18 cellular contexts compared by ENCODE assay signal in the genomic region with DNA sequence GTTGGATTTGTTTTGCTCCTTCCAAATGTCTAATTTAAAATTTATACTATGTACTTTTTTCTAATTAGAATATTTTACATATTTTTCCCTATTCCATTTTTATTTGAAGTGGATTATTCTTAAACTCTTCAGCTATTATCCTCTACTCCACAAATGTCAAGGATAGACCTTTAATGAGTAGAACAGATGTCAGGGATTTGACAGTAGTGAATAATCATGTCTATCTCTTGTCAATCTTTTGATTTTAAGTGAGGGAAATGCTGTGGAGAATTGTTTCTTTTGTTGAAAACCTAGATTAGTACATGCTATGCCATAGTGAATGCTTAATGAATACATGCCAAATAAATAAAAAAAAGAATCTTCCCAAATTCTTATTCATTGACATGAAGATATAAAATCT. TPM values are rescaled to one million over a fixed set of nuclear protein-coding genes. Genes with fewer than 3 reads are reported as not detected.
DNase-seq lines count a peak whose midpoint lies in the region; FAIRE-seq and TF ChIP-seq lines count a peak whose summit lies in the region.
"Had no signal": no experiment of that assay in that cellular context is flagged by ENCODE, and none has a peak within 500 bp of the region (broad histone marks: within the 10 kb centered on the region; RNA-seq: fewer than 3 reads in every experiment).

No MANE protein-coding gene starts in this region.

- H3K4me1 ChIP-seq in kidney (ENCODE audit: control insufficient read depth in 1 of 2, insufficient read depth in 1 of 2, low read depth in 1 of 2, low read length in 2 of 2) (no peaks in the 10 kb centered on the region), BE2C (no peaks in the 10 kb centered on the region)
- H3K4me1 ChIP-seq: BLaER1 treated with 17β-estradiol and CSF1 and Interleukin-3, amounts not matched to agents 10 nM and 100 nM had no signal

- FAIRE-seq in kidney (lab: Jason Lieb, UNC): peak; percentile 17
- FAIRE-seq: GM12891, GM18507 had no signal

- H3K9ac ChIP-seq in kidney (ENCODE audit: low read length in 2 of 2): no peak overlapping the region
- H3K9ac ChIP-seq: BLaER1 treated with 17β-estradiol and CSF1 and Interleukin-3, amounts not matched to agents 10 nM and 100 nM had no signal

- H3K36me3 ChIP-seq in kidney (ENCODE audit: control insufficient read depth in 1 of 2, insufficient read depth in 2 of 2, low read length in 2 of 2) (no peaks in the 10 kb centered on the region), BE2C (no peaks in the 10 kb centered on the region)
- H3K36me3 ChIP-seq: BLaER1 treated with 17β-estradiol and CSF1 and Interleukin-3, amounts not matched to agents 10 nM and 100 nM had no signal

- no peaks in the 10 kb centered on the region for H3K27me3 ChIP-seq in BE2C
- H3K27me3 ChIP-seq: BLaER1 treated with 17β-estradiol and CSF1 and Interleukin-3, amounts not matched to agents 10 nM and 100 nM had no signal

- intact Hi-C loops in kidney (cut with DNase I): no loop called here

- H3K9me3 ChIP-seq in kidney (ENCODE audit: control insufficient read depth in 1 of 2, low read length in 2 of 2) (peaks cover 0 to 4% of the 10 kb centered on the region in 2 donors), BE2C (no peaks in the 10 kb centered on the region; the same call in 1 of the 2 replicates)

- H3K4me3 ChIP-seq in kidney (ENCODE audit: low read length in 2 of 2): no peak overlapping the region
- H3K4me3 ChIP-seq in BE2C (ENCODE audit: low read depth, low read length): no peak overlapping the region
- H3K4me3 ChIP-seq: BLaER1 treated with 17β-estradiol and CSF1 and Interleukin-3, amounts not matched to agents 10 nM and 100 nM; GM23338 had no signal

- DNase-seq in NCI-H82 (lab: John Stamatoyannopoulos, UW): peak; percentile 9
- DNase-seq in NCI-H82 treated with DMSO at 0.1 percent for 48 hours (lab: John Stamatoyannopoulos, UW; ENCODE audit: unreplicated experiment): no peak
- no peak for DNase-seq in kidney
- DNase-seq in substantia nigra (lab: John Stamatoyannopoulos, UW): no peak
- DNase-seq in BE2C: no peak
- DNase-seq in retina: no peak
- DNase-seq: CD4-positive, alpha-beta T cell; CD8-positive, alpha-beta memory T cell; DMS53; DMS79 treated with DMSO at 0.1 percent for 48 hours; GF-D8; H9 had no signal

- TF ChIP-seq CTCF in kidney (IDR thresholded peaks at IDR 0.05; ENCODE audit: borderline replicate concordance, extremely low read depth, insufficient read depth) (no peak), BE2C (IDR thresholded peaks at IDR 0.05; ENCODE audit: low read depth, low read length) (no peak)

- H3K27ac ChIP-seq in kidney (ENCODE audit: low read depth in 2 of 2, low read length in 2 of 2) (no peak overlapping the region), substantia nigra (ENCODE audit: low read depth, low read length, poor library complexity, severe bottlenecking) (peak overlapping the region; percentile 92)
- H3K27ac ChIP-seq: 22Rv1; BLaER1 treated with 17β-estradiol and CSF1 and Interleukin-3, amounts not matched to agents 10 nM and 100 nM had no signal

RNA-seq across cellular contexts. Expression of gene DNM3, which starts 56.0 kb away (rescaled TPM):
- total RNA-seq in kidney: 19.1 TPM
- polyA plus RNA-seq in kidney (ENCODE audit: insufficient read depth, low read depth, low replicate concordance): 5.9 TPM
- 0.85 TPM for polyA plus RNA-seq in BE2C (2012; ENCODE audit: insufficient read depth, insufficient read length, low read depth)
- polyA plus RNA-seq: CD14-positive monocyte had no signal
